Comparison of ENCODE assay signal across 8 cellular contexts in genomic region chr22:49724893-49725489, GRCh38.
DNase-seq lines count a peak whose midpoint lies in the region; ATAC-seq and TF ChIP-seq lines count a peak whose summit lies in the region.

No MANE protein-coding gene starts in this region.

- TF ChIP-seq EP300 in sigmoid colon (IDR thresholded peaks at IDR 0.05), result no peak

- H3K36me3 ChIP-seq in ES-I3 (ENCODE audit: insufficient read depth, low read length) (no peaks in the 10 kb centered on the region), sigmoid colon (no peaks in the 10 kb centered on the region)

- 17% methylated on average over 41 of the region's 41 CpGs for WGBS in right cardiac atrium
- 7 to 16% methylated on average over 41 of the region's 41 CpGs for WGBS in sigmoid colon, 2 donors

- H3K27me3 ChIP-seq in right cardiac atrium (ENCODE audit: control insufficient read depth, insufficient read depth) (no peaks in the 10 kb centered on the region), sigmoid colon (peaks cover 8 to 84% (median 23%) of the 10 kb centered on the region in 3 donors)

- H3K27ac ChIP-seq in right cardiac atrium (ENCODE audit: low read length), result no peak overlapping the region
- no peak overlapping the region for H3K27ac ChIP-seq in sigmoid colon

- intact Hi-C loops in right cardiac atrium (cut with DNase I), result no loop called here
- intact Hi-C loops in sigmoid colon (cut with DNase I), result no loop called here

- peaks cover 3 to 7% (median 6%) of the 10 kb centered on the region in 3 donors for H3K4me1 Mint-ChIP-seq in IgD-negative memory B cell
- H3K4me1 Mint-ChIP-seq in activated naive CD8-positive, alpha-beta T cell (ENCODE audit: low read depth), result peaks cover 20% of the 10 kb centered on the region

- no peak for TF ChIP-seq POLR2A in sigmoid colon (IDR thresholded peaks at IDR 0.05)

- no peaks in the 10 kb centered on the region for H3K9me3 Mint-ChIP-seq in IgD-negative memory B cell
- H3K9me3 Mint-ChIP-seq in activated naive CD8-positive, alpha-beta T cell (ENCODE audit: low read depth), result no peaks in the 10 kb centered on the region

- H3K9me3 ChIP-seq in ES-I3 (ENCODE audit: control insufficient read depth, insufficient read depth, low read length), result no peaks in the 10 kb centered on the region
- H3K9me3 ChIP-seq in right cardiac atrium (ENCODE audit: control insufficient read depth, low read length), result no peaks in the 10 kb centered on the region
- no peaks in the 10 kb centered on the region for H3K9me3 ChIP-seq in sigmoid colon

- DNase-seq in right cardiac atrium, result peak; percentile 49 to 81 (median 80)
- no peak for DNase-seq in sigmoid colon
- no peak for DNase-seq in NCI-H446 treated with DMSO at 0.1 percent for 48 hours (lab: John Stamatoyannopoulos, UW)

- TF ChIP-seq CTCF in sigmoid colon (IDR thresholded peaks at IDR 0.05), result peak in 1 of 4 experiments; percentile 33

- no peaks in the 10 kb centered on the region for H3K36me3 Mint-ChIP-seq in IgD-negative memory B cell
- H3K36me3 Mint-ChIP-seq in activated naive CD8-positive, alpha-beta T cell, result no peaks in the 10 kb centered on the region

- no peak overlapping the region for H3K27ac Mint-ChIP-seq in IgD-negative memory B cell
- no peak overlapping the region for H3K27ac Mint-ChIP-seq in activated naive CD8-positive, alpha-beta T cell

- peak; percentile 96 for ATAC-seq in SK-N-SH treated with all-trans-retinoic acid at 6 μM for 48 hours
- ATAC-seq in right cardiac atrium, result peak; percentile 68 to 90
- no peak for ATAC-seq in HG03457 (IDR thresholded peaks at IDR 0.05; ENCODE audit: unreplicated experiment)

- H3K4me3 ChIP-seq in right cardiac atrium (ENCODE audit: low read length), result no peak overlapping the region
- H3K4me3 ChIP-seq in sigmoid colon, result peak overlapping the region in 3 of 4 donors; percentile 9 to 31 (median 10)

- H3K27me3 Mint-ChIP-seq in IgD-negative memory B cell, result peaks cover 21% of the 10 kb centered on the region
- H3K27me3 Mint-ChIP-seq in activated naive CD8-positive, alpha-beta T cell, result peaks cover 6% of the 10 kb centered on the region

- peak overlapping the region in 3 of 4 donors; percentile 57 to 81 (median 63) for H3K4me3 Mint-ChIP-seq in IgD-negative memory B cell
- H3K4me3 Mint-ChIP-seq in activated naive CD8-positive, alpha-beta T cell, result peak overlapping the region; percentile 76

- H3K9ac ChIP-seq in ES-I3 (ENCODE audit: low read depth, low read length), result peak overlapping the region; percentile 23; the same call in 1 of the 2 replicates

- H3K4me1 ChIP-seq in ES-I3 (ENCODE audit: insufficient read depth, low read length) (no peaks in the 10 kb centered on the region), right cardiac atrium (ENCODE audit: control insufficient read depth, insufficient read depth, low read length) (no peaks in the 10 kb centered on the region), sigmoid colon (peaks cover 0 to 8% (median 2%) of the 10 kb centered on the region in 4 donors)

TF ChIP-seq in SK-N-SH treated with all-trans-retinoic acid at 6 μM for 48 hours, 23 proteins besides CTCF, POLR2A, EP300 and RAD21 (continues in another document):
- no peak for TF ChIP-seq ZFP3 (CRISPR knock-in tag; IDR thresholded peaks at IDR 0.05)
- no peak for TF ChIP-seq BACH2 (CRISPR knock-in tag; IDR thresholded peaks at IDR 0.05; ENCODE audit: borderline replicate concordance)
- no peak for TF ChIP-seq ZNF8 (CRISPR knock-in tag; IDR thresholded peaks at IDR 0.05)
- no peak for TF ChIP-seq ZFP30 (CRISPR knock-in tag; IDR thresholded peaks at IDR 0.05)
- no peak for TF ChIP-seq CSDC2 (CRISPR knock-in tag; IDR thresholded peaks at IDR 0.05)
- TF ChIP-seq ZC3H10 (CRISPR knock-in tag; IDR thresholded peaks at IDR 0.05), result no peak
- TF ChIP-seq, protein P1, sequence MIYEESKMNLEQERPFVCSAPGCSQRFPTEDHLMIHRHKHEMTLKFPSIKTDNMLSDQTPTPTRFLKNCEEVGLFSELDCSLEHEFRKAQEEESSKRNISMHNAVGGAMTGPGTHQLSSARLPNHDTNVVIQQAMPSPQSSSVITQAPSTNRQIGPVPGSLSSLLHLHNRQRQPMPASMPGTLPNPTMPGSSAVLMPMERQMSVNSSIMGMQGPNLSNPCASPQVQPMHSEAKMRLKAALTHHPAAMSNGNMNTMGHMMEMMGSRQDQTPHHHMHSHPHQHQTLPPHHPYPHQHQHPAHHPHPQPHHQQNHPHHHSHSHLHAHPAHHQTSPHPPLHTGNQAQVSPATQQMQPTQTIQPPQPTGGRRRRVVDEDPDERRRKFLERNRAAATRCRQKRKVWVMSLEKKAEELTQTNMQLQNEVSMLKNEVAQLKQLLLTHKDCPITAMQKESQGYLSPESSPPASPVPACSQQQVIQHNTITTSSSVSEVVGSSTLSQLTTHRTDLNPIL (CRISPR knock-in tag; IDR thresholded peaks at IDR 0.05; ENCODE audit: low read depth), result no peak
- TF ChIP-seq ZNF70 (CRISPR knock-in tag; IDR thresholded peaks at IDR 0.05), result no peak
- TF ChIP-seq RARB (CRISPR knock-in tag; IDR thresholded peaks at IDR 0.05), result no peak
- TF ChIP-seq ARNTL (CRISPR knock-in tag; IDR thresholded peaks at IDR 0.05; ENCODE audit: borderline replicate concordance, low read depth), result no peak
- TF ChIP-seq, protein P2, sequence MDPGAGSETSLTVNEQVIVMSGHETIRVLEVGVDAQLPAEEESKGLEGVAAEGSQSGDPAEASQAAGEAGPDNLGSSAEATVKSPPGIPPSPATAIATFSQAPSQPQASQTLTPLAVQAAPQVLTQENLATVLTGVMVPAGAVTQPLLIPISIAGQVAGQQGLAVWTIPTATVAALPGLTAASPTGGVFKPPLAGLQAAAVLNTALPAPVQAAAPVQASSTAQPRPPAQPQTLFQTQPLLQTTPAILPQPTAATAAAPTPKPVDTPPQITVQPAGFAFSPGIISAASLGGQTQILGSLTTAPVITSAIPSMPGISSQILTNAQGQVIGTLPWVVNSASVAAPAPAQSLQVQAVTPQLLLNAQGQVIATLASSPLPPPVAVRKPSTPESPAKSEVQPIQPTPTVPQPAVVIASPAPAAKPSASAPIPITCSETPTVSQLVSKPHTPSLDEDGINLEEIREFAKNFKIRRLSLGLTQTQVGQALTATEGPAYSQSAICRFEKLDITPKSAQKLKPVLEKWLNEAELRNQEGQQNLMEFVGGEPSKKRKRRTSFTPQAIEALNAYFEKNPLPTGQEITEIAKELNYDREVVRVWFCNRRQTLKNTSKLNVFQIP (CRISPR knock-in tag; IDR thresholded peaks at IDR 0.05; ENCODE audit: borderline replicate concordance, low read depth), result no peak
- no peak for TF ChIP-seq TCF4 (CRISPR knock-in tag; IDR thresholded peaks at IDR 0.05; ENCODE audit: borderline replicate concordance)
- TF ChIP-seq, protein P3, sequence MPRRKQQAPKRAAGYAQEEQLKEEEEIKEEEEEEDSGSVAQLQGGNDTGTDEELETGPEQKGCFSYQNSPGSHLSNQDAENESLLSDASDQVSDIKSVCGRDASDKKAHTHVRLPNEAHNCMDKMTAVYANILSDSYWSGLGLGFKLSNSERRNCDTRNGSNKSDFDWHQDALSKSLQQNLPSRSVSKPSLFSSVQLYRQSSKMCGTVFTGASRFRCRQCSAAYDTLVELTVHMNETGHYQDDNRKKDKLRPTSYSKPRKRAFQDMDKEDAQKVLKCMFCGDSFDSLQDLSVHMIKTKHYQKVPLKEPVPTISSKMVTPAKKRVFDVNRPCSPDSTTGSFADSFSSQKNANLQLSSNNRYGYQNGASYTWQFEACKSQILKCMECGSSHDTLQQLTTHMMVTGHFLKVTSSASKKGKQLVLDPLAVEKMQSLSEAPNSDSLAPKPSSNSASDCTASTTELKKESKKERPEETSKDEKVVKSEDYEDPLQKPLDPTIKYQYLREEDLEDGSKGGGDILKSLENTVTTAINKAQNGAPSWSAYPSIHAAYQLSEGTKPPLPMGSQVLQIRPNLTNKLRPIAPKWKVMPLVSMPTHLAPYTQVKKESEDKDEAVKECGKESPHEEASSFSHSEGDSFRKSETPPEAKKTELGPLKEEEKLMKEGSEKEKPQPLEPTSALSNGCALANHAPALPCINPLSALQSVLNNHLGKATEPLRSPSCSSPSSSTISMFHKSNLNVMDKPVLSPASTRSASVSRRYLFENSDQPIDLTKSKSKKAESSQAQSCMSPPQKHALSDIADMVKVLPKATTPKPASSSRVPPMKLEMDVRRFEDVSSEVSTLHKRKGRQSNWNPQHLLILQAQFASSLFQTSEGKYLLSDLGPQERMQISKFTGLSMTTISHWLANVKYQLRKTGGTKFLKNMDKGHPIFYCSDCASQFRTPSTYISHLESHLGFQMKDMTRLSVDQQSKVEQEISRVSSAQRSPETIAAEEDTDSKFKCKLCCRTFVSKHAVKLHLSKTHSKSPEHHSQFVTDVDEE (CRISPR knock-in tag; IDR thresholded peaks at IDR 0.05), result no peak
- TF ChIP-seq CSRNP3 (CRISPR knock-in tag; IDR thresholded peaks at IDR 0.05), result no peak
- no peak for TF ChIP-seq OSR1 (CRISPR knock-in tag; IDR thresholded peaks at IDR 0.05)
- no peak for TF ChIP-seq GLIS3 (CRISPR knock-in tag; IDR thresholded peaks at IDR 0.05)
- no peak for TF ChIP-seq SNAI2 (CRISPR knock-in tag; IDR thresholded peaks at IDR 0.05)
- TF ChIP-seq ZNF565 (CRISPR knock-in tag; conservative IDR thresholded peaks at IDR 0.05; ENCODE audit: low read depth), result no peak

Comparison
In these comparisons a context has a peak if more than half of its experiments do, and no peak if none do; other contexts are left out.
1. DNase-seq: peak in right cardiac atrium (3 of 3); none in sigmoid colon (single experiment) and NCI-H446 treated with DMSO at 0.1 percent for 48 hours (single experiment).